In the genomic region with DNA sequence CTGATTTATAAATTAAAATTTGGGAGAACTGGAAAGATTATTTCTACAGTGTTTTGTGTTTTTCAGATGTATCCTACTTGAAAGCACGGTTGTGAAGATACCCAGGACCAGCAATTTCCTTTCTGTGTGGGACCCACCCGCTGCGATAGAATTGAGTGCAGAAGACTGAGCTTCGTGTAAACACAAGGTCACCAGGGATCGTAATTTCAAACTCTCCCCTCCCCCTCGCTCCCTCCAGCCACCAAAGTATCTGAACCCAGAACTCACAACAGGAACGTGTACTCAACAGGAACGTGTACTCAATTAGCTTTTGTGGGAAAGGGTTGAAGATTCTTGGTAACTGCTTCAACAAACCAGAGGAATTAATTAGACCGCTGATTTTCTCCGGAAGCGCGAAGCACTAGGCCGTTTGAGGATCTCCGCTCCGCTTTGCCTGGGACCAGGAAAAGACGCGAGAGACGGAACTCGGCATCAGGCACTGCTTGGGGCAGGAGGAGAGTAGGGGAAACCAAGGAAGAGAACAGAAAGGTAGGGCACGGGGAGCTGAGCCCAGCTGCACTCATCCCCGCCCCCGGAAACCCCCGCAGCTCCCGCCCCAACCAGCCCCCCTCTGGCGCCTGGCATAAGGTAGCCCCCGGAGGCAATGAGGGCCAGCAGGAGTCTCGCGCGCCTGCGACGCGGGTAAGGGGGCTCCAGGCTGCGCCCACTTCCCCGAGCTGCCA, we compare ENCODE assay signal across 8 cellular contexts. TPM values are rescaled to one million over a fixed set of nuclear protein-coding genes. Genes with fewer than 3 reads are reported as not detected.
DNase-seq lines count a peak whose midpoint lies in the region; ATAC-seq and TF ChIP-seq lines count a peak whose summit lies in the region.

No MANE protein-coding gene starts in this region.

- TF ChIP-seq CTCF in right lobe of liver (IDR thresholded peaks at IDR 0.05), result no peak

- H3K27me3 ChIP-seq in right lobe of liver, result no peaks in the 10 kb centered on the region

- no peaks in the 10 kb centered on the region for H3K9me3 ChIP-seq in right lobe of liver

- peak; percentile 73 to 84 for DNase-seq in NCI-H524 (lab: John Stamatoyannopoulos, UW)
- DNase-seq in NCI-H524 treated with DMSO at 0.1 percent for 48 hours (lab: John Stamatoyannopoulos, UW), result no peak
- DNase-seq in NCI-H146 treated with DMSO at 0.1 percent for 48 hours (lab: John Stamatoyannopoulos, UW; ENCODE audit: unreplicated experiment), result peak; percentile 68
- DNase-seq in T1000 (lab: John Stamatoyannopoulos, UW), result peak; percentile 76
- peak; percentile 71 for DNase-seq in dermis blood vessel endothelial cell
- peak in 2 of 3 donors; percentile 30 to 63 for DNase-seq in right lobe of liver
- peak; percentile 15 to 19 for DNase-seq in stimulated activated CD4-positive, alpha-beta T cell treated with anti-CD3 and anti-CD28 coated beads, Interleukin-4, amount 100 ng/mL, for 48 hours (ENCODE audit: low read depth in 2 of 2)

- ATAC-seq in HG02763 (IDR thresholded peaks at IDR 0.05; ENCODE audit: unreplicated experiment) (peak; percentile 26), right lobe of liver (peak; percentile 29 to 40 (median 34))

- WGBS in right lobe of liver (ENCODE audit: insufficient coverage, low coverage, low lambda C conversion rate, missing lambda C conversion rate), result 1% methylated on average over 22 of the region's 34 CpGs

- peaks cover 0 to 29% (median 14%) of the 10 kb centered on the region in 4 donors for H3K4me1 ChIP-seq in right lobe of liver

- intact Hi-C loops in right lobe of liver (cut with DNase I), result no loop called here

- peak overlapping the region; percentile 83 to 90 (median 88) for H3K27ac ChIP-seq in right lobe of liver

- TF ChIP-seq POLR2A in right lobe of liver (IDR thresholded peaks at IDR 0.05), result no peak

- peaks cover 0 to 14% (median under 1%) of the 10 kb centered on the region in 4 donors for H3K36me3 ChIP-seq in right lobe of liver

- peak overlapping the region; percentile 80 to 94 (median 91) for H3K4me3 ChIP-seq in right lobe of liver

RNA-seq across cellular contexts. Expression of a gene that starts 0.5 kb away (rescaled TPM):
- 43.1 and 70.1 TPM in 2 replicates for total RNA-seq in dermis blood vessel endothelial cell
- total RNA-seq in right lobe of liver, result 10 to 100 TPM; 16.7 to 37.2 (median 22.9) TPM

RNA-seq across cellular contexts. Expression of a gene that starts 0.6 kb away (rescaled TPM):
- total RNA-seq in dermis blood vessel endothelial cell, result 41.9 and 57.7 TPM in 2 replicates
- 10 to 100 TPM; 21.9 to 35.0 (median 27.8) TPM for total RNA-seq in right lobe of liver
